1 cellular context compared by ENCODE assay signal in genomic region chr1:78779831-78780230, GRCh38.
TF ChIP-seq lines count a peak whose summit lies in the region.

No MANE protein-coding gene starts in this region.

TF ChIP-seq in SK-N-SH treated with all-trans-retinoic acid at 6 μM for 48 hours, 23 proteins besides CTCF, POLR2A, EP300 and RAD21 (continued from another document):
- TF ChIP-seq TSHZ2 (CRISPR knock-in tag; IDR thresholded peaks at IDR 0.05) (no peak), ZC3H10 (CRISPR knock-in tag; IDR thresholded peaks at IDR 0.05) (no peak), POU6F1 (CRISPR knock-in tag; IDR thresholded peaks at IDR 0.05; ENCODE audit: borderline replicate concordance, low read depth) (no peak), ARNTL (CRISPR knock-in tag; IDR thresholded peaks at IDR 0.05; ENCODE audit: borderline replicate concordance, low read depth) (no peak)
